In genomic region chr1:20511518-20512428, GRCh38 we compare ENCODE assay signal across 27 cellular contexts. TPM values are rescaled to one million over a fixed set of nuclear protein-coding genes. Genes with fewer than 3 reads are reported as not detected.
DNase-seq lines count a peak whose midpoint lies in the region; ATAC-seq, FAIRE-seq and TF ChIP-seq lines count a peak whose summit lies in the region.
"Had no signal": no experiment of that assay in that cellular context is flagged by ENCODE, and none has a peak within 500 bp of the region (broad histone marks: within the 10 kb centered on the region; RNA-seq: fewer than 3 reads in every experiment).

No MANE protein-coding gene starts in this region.

- H3K4me2 ChIP-seq in MM.1S (ENCODE audit: low read depth, low read length) (peak overlapping the region; percentile 6; the same call in 1 of the 2 replicates), GM12878 (ENCODE audit: control insufficient read depth, insufficient read depth) (no peak overlapping the region), neuronal stem cell (ENCODE audit: insufficient read depth, low read length, poor library complexity, severe bottlenecking) (no peak overlapping the region)

- H4K91ac ChIP-seq in neuronal stem cell (ENCODE audit: low read depth, low read length, poor library complexity): no peak overlapping the region

- no peak overlapping the region for H2BK5ac ChIP-seq in neuronal stem cell (ENCODE audit: low read length)

- in situ Hi-C loops in GM12878 (cut with MboI): no loop called here

- no peak overlapping the region for H2BK12ac ChIP-seq in neuronal stem cell (ENCODE audit: low read length)

- SMC1A ChIA-PET in GM12878 (lab: Charles Lee; ENCODE audit: uncharacterized antibody, unreplicated experiment): interaction anchor here (0.5 to 1.2 kb wide), 2 partner anchors 9 to 12 kb away, joined by 3 read pairs; no protein-coding TSS in a partner anchor

- peaks cover 10% of the 10 kb centered on the region for H3K4me1 ChIP-seq in MM.1S (ENCODE audit: low read length)
- H3K4me1 ChIP-seq in GM12878 (ENCODE audit: control insufficient read depth, insufficient read depth, low read length): no peaks in the 10 kb centered on the region
- peaks cover 0 to 3% of the 10 kb centered on the region in 2 donors for H3K4me1 ChIP-seq in neuronal stem cell (ENCODE audit: control insufficient read depth in 2 of 2, insufficient read depth in 1 of 2, low read depth in 1 of 2, low read length in 2 of 2)

- H3K9me3 Mint-ChIP-seq in stimulated activated memory B cell treated with anti-CD40 and anti-IgM and Interleukin-4, amounts not matched to agents 10 μg/mL and 1 μg/mL and 100 μg/mL, for 72 hours: no peaks in the 10 kb centered on the region
- H3K9me3 Mint-ChIP-seq: activated CD4-positive, alpha-beta T cell treated with anti-CD3 and anti-CD28 coated beads, Interleukin-2, amount 10 ng/mL, durations not matched to agents 7 days and 5 days; activated naive CD4-positive, alpha-beta T cell treated with anti-CD3 and anti-CD28 coated beads for 36 hours; CD8-positive, alpha-beta T cell; effector memory CD8-positive, alpha-beta T cell; T-helper 2 cell treated with Interferon-gamma antibody and Interleukin-4, amounts not matched to agents 5 μg/mL and 100 μg/mL, for 36 hours had no signal

- WGBS in GM12878 (ENCODE audit: insufficient coverage, insufficient replicate concordance, low lambda C conversion rate, missing lambda C conversion rate): 39% methylated on average over 6 of the region's 6 CpGs
- no CpG with 5 or more reads among the region's 6 CpGs for WGBS in neuronal stem cell (ENCODE audit: extremely low coverage in 2 of 2, insufficient read length in 2 of 2, insufficient replicate concordance in 1 of 2), 2 donors

- RAD21 ChIA-PET in GM12878 (lab: Charles Lee; ENCODE audit: unreplicated experiment): no interaction called here

- POLR2A ChIA-PET in GM12878 (lab: Charles Lee): no interaction called here

- CTCF ChIA-PET in GM12878 (lab: Yijun Ruan, JAX): interaction anchor here (0.7 to 1.5 kb wide), 2 partner anchors 122 to 127 kb away, joined by 3 read pairs; no protein-coding TSS in a partner anchor

- no peak overlapping the region for H4K8ac ChIP-seq in neuronal stem cell (ENCODE audit: low read depth, low read length)

- H3K27ac Mint-ChIP-seq in stimulated activated memory B cell treated with anti-CD40 and anti-IgM and Interleukin-4, amounts not matched to agents 10 μg/mL and 1 μg/mL and 100 μg/mL, for 72 hours: no peak overlapping the region
- H3K27ac Mint-ChIP-seq: activated CD4-positive, alpha-beta T cell treated with anti-CD3 and anti-CD28 coated beads, Interleukin-2, amount 10 ng/mL, durations not matched to agents 7 days and 5 days; activated CD8-positive, alpha-beta memory T cell treated with anti-CD3 and anti-CD28 coated beads, Interleukin-2, amount 10 ng/mL, durations not matched to agents 7 days and 5 days; activated naive CD4-positive, alpha-beta T cell treated with anti-CD3 and anti-CD28 coated beads for 36 hours; CD8-positive, alpha-beta T cell; effector memory CD8-positive, alpha-beta T cell; T-helper 2 cell treated with Interferon-gamma antibody and Interleukin-4, amounts not matched to agents 5 μg/mL and 100 μg/mL, for 36 hours had no signal

- H2BK120ac ChIP-seq in neuronal stem cell (ENCODE audit: low read depth, low read length): no peak overlapping the region

- peaks cover 28% of the 10 kb centered on the region for H3K27me3 Mint-ChIP-seq in stimulated activated memory B cell treated with anti-CD40 and anti-IgM and Interleukin-4, amounts not matched to agents 10 μg/mL and 1 μg/mL and 100 μg/mL, for 72 hours
- H3K27me3 Mint-ChIP-seq: activated CD4-positive, alpha-beta T cell treated with anti-CD3 and anti-CD28 coated beads, Interleukin-2, amount 10 ng/mL, durations not matched to agents 7 days and 5 days had no signal

- H4K20me1 ChIP-seq in MM.1S (ENCODE audit: insufficient read depth, low read length) (no peaks in the 10 kb centered on the region), GM12878 (ENCODE audit: control insufficient read depth, insufficient read depth) (no peaks in the 10 kb centered on the region)

- intact Hi-C loops in GM12878 (cut with micrococcal nuclease; ENCODE audit: unreplicated experiment): no loop called here

- H2AK5ac ChIP-seq in neuronal stem cell (ENCODE audit: low read depth, low read length): no peak overlapping the region

- H3K36me3 ChIP-seq in MM.1S (replicated peaks; ENCODE audit: insufficient read depth, low read length) (no peaks in the 10 kb centered on the region), GM12878 (ENCODE audit: control insufficient read depth in 2 of 2, insufficient read depth in 2 of 2, low read length in 1 of 2) (no peaks in the 10 kb centered on the region), neuronal stem cell (replicated peaks in 1 of 2; ENCODE audit: control insufficient read depth in 2 of 2, insufficient read depth in 2 of 2, low read length in 2 of 2) (no peaks in the 10 kb centered on the region)
- H3K36me3 ChIP-seq: brain microvascular endothelial cell, colonic mucosa, esophagus muscularis mucosa, lower lobe of right lung, prostate gland, upper lobe of left lung, WERI-Rb-1 had no signal

- no TSS peak for BruUV-seq in GM12878 (replicated peaks; lab: Mats Ljungman, UMichigan)

- no peak for FAIRE-seq in GM12878 (lab: Jason Lieb, UNC)
- FAIRE-seq: kidney had no signal

- H3K9me3 ChIP-seq in MM.1S (replicated peaks; ENCODE audit: insufficient read depth, low read length) (no peaks in the 10 kb centered on the region), GM12878 (replicated peaks; ENCODE audit: control insufficient read depth, insufficient read depth, low read length) (no peaks in the 10 kb centered on the region), neuronal stem cell (replicated peaks in 1 of 2; ENCODE audit: control insufficient read depth in 2 of 2, insufficient read depth in 1 of 2, low read depth in 1 of 2, low read length in 2 of 2) (no peaks in the 10 kb centered on the region)
- H3K9me3 ChIP-seq: colonic mucosa, esophagus muscularis mucosa, lower lobe of right lung, prostate gland, upper lobe of left lung had no signal

- H2AFZ ChIP-seq in MM.1S (ENCODE audit: low read length): peak overlapping the region; percentile 63
- H2AFZ ChIP-seq in GM12878 (ENCODE audit: control insufficient read depth, low read depth, low read length): no peak overlapping the region; the same call in 1 of the 2 replicates
- H2AFZ ChIP-seq in neuronal stem cell (ENCODE audit: low read length): peak overlapping the region; percentile 40

- H3K79me2 ChIP-seq in MM.1S (ENCODE audit: low read length): peaks cover 11% of the 10 kb centered on the region
- H3K79me2 ChIP-seq in GM12878 (ENCODE audit: control insufficient read depth, insufficient read depth, low read length): peaks cover 9% of the 10 kb centered on the region

- TF ChIP-seq POLR2A in GM12878 (IDR thresholded peaks at IDR 0.05; ENCODE audit: low read depth, low read length): no peak

- H3K27ac ChIP-seq in MM.1S (ENCODE audit: low read length) (peak overlapping the region; percentile 37; the same call in 1 of the 2 replicates), GM12878 (ENCODE audit: control insufficient read depth, insufficient read depth) (no peak overlapping the region), neuronal stem cell (replicated peaks; ENCODE audit: low read length) (no peak overlapping the region)
- H3K27ac ChIP-seq: 22Rv1, brain microvascular endothelial cell, colonic mucosa, esophagus muscularis mucosa, lower lobe of right lung, prostate gland, upper lobe of left lung, WERI-Rb-1 had no signal

- H3K23ac ChIP-seq in neuronal stem cell (ENCODE audit: low read depth, low read length, poor library complexity): no peak overlapping the region

- DNase-seq in DMS53 (lab: John Stamatoyannopoulos, UW): peak; percentile 48
- no peak for DNase-seq in DMS53 treated with DMSO at 0.1 percent for 48 hours (lab: John Stamatoyannopoulos, UW; ENCODE audit: unreplicated experiment)
- DNase-seq in MM.1S: peak; percentile 41
- no peak for DNase-seq in GM12878 (ENCODE audit: low read depth, low spot score)
- no peak for DNase-seq in neuronal stem cell (ENCODE audit: low spot score)
- DNase-seq: activated CD4-positive, alpha-beta T cell treated with anti-CD3 and anti-CD28 coated beads, Interleukin-2, amount 10 ng/mL, durations not matched to agents 7 days and 5 days; activated CD8-positive, alpha-beta memory T cell treated with anti-CD3 and anti-CD28 coated beads, Interleukin-2, amount 10 ng/mL, durations not matched to agents 7 days and 5 days; activated naive CD4-positive, alpha-beta T cell treated with anti-CD3 and anti-CD28 coated beads for 36 hours; brain microvascular endothelial cell; CD8-positive, alpha-beta T cell; colonic mucosa; effector memory CD8-positive, alpha-beta T cell; IMR-90; kidney; lower lobe of right lung; NCI-H1436; NCI-H69; stimulated activated CD8-positive, alpha-beta memory T cell treated with anti-CD3 and anti-CD28 coated beads, Interleukin-4, amount 100 ng/mL, for 48 hours; upper lobe of left lung; WERI-Rb-1 had no signal

- no peaks in the 10 kb centered on the region for H3K27me3 ChIP-seq in MM.1S (replicated peaks; ENCODE audit: insufficient read depth, low read length)
- H3K27me3 ChIP-seq in GM12878 (replicated peaks in 1 of 2; ENCODE audit: control insufficient read depth in 2 of 2, insufficient read depth in 2 of 2, low read length in 1 of 2): no peaks in the 10 kb centered on the region
- H3K27me3 ChIP-seq in neuronal stem cell (ENCODE audit: control insufficient read depth in 3 of 3, insufficient read depth in 3 of 3, low read depth in 1 of 3, low read length in 3 of 3): peaks cover 0 to 24% (median 10%) of the 10 kb centered on the region in 3 experiments
- H3K27me3 ChIP-seq: brain microvascular endothelial cell, colonic mucosa, upper lobe of left lung had no signal

- H3F3A ChIP-seq in MM.1S (ENCODE audit: insufficient read depth, low read length): no peaks in the 10 kb centered on the region

- H2BK15ac ChIP-seq in neuronal stem cell (ENCODE audit: low read length): no peak overlapping the region

- H3K9ac ChIP-seq in MM.1S (ENCODE audit: low read length) (no peak overlapping the region), GM12878 (ENCODE audit: control insufficient read depth, insufficient read depth, low read length) (no peak overlapping the region), neuronal stem cell (ENCODE audit: low read depth, low read length, poor library complexity) (no peak overlapping the region)

- no peaks in the 10 kb centered on the region for H3K9me2 ChIP-seq in MM.1S (replicated peaks; ENCODE audit: insufficient read depth, low read length)

- no peak overlapping the region for H3K4me3 ChIP-seq in MM.1S (ENCODE audit: low read length)
- no peak overlapping the region for H3K4me3 ChIP-seq in GM12878
- H3K4me3 ChIP-seq in neuronal stem cell (ENCODE audit: low read length in 2 of 2): no peak overlapping the region
- H3K4me3 ChIP-seq: colonic mucosa, esophagus muscularis mucosa, lower lobe of right lung, prostate gland, upper lobe of left lung had no signal

- no peak for TF ChIP-seq EP300 in GM12878 (IDR thresholded peaks at IDR 0.05; ENCODE audit: borderline replicate concordance in 1 of 2, control insufficient read depth in 1 of 2, low read depth in 2 of 2, low read length in 2 of 2)

- no peaks in the 10 kb centered on the region for H3K36me3 Mint-ChIP-seq in stimulated activated memory B cell treated with anti-CD40 and anti-IgM and Interleukin-4, amounts not matched to agents 10 μg/mL and 1 μg/mL and 100 μg/mL, for 72 hours
- H3K36me3 Mint-ChIP-seq: activated CD8-positive, alpha-beta memory T cell treated with anti-CD3 and anti-CD28 coated beads, Interleukin-2, amount 10 ng/mL, durations not matched to agents 7 days and 5 days had no signal

- H3K14ac ChIP-seq in neuronal stem cell (ENCODE audit: low read length): no peak overlapping the region

- H3K18ac ChIP-seq in neuronal stem cell (ENCODE audit: low read length): no peak overlapping the region

- no peak for ATAC-seq in GM12878
- no peak for ATAC-seq in stimulated activated memory B cell treated with anti-CD40 and anti-IgM and Interleukin-4, amounts not matched to agents 10 μg/mL and 1 μg/mL and 100 μg/mL, for 72 hours
- ATAC-seq in GM18858 (IDR thresholded peaks at IDR 0.05; ENCODE audit: unreplicated experiment): no peak
- no peak for ATAC-seq in GM18502 (IDR thresholded peaks at IDR 0.05; ENCODE audit: poor library complexity, unreplicated experiment)
- ATAC-seq: activated CD8-positive, alpha-beta memory T cell treated with anti-CD3 and anti-CD28 coated beads, Interleukin-2, amount 10 ng/mL, durations not matched to agents 7 days and 5 days; CD8-positive, alpha-beta T cell; effector memory CD8-positive, alpha-beta T cell; lower lobe of right lung had no signal

- peaks cover 16% of the 10 kb centered on the region for H3K4me1 Mint-ChIP-seq in stimulated activated memory B cell treated with anti-CD40 and anti-IgM and Interleukin-4, amounts not matched to agents 10 μg/mL and 1 μg/mL and 100 μg/mL, for 72 hours

- TF ChIP-seq CTCF in MM.1S (IDR thresholded peaks at IDR 0.05; ENCODE audit: low read length): no peak
- TF ChIP-seq CTCF in GM12878 (IDR thresholded peaks at IDR 0.05 in 2 of 3, conservative IDR thresholded peaks at IDR 0.05 in 1 of 3; ENCODE audit: control insufficient read depth in 2 of 3, extremely low read depth in 1 of 3, insufficient read depth in 1 of 3, low read depth in 3 of 3, low read length in 3 of 3): no peak

- no peak for TF ChIP-seq RAD21 in GM12878 (IDR thresholded peaks at IDR 0.05; ENCODE audit: insufficient read depth, low read depth, low read length)

- peaks cover 4% of the 10 kb centered on the region for H3K79me1 ChIP-seq in neuronal stem cell (ENCODE audit: low read depth, low read length)

- H3K4ac ChIP-seq in neuronal stem cell (ENCODE audit: low read length): no peak overlapping the region

- no peak overlapping the region for H3K4me3 Mint-ChIP-seq in stimulated activated memory B cell treated with anti-CD40 and anti-IgM and Interleukin-4, amounts not matched to agents 10 μg/mL and 1 μg/mL and 100 μg/mL, for 72 hours
- H3K4me3 Mint-ChIP-seq: activated CD4-positive, alpha-beta T cell treated with anti-CD3 and anti-CD28 coated beads, Interleukin-2, amount 10 ng/mL, durations not matched to agents 7 days and 5 days; activated CD8-positive, alpha-beta memory T cell treated with anti-CD3 and anti-CD28 coated beads, Interleukin-2, amount 10 ng/mL, durations not matched to agents 7 days and 5 days; activated naive CD4-positive, alpha-beta T cell treated with anti-CD3 and anti-CD28 coated beads for 36 hours; CD8-positive, alpha-beta T cell; effector memory CD8-positive, alpha-beta T cell; T-helper 2 cell treated with Interferon-gamma antibody and Interleukin-4, amounts not matched to agents 5 μg/mL and 100 μg/mL, for 36 hours had no signal

RNA-seq across cellular contexts. Expression of gene MUL1, which starts 3.8 kb away (rescaled TPM):
- 14.2 and 18.1 TPM in 2 replicates for total RNA-seq in GM12878 (2013; cell fraction: nucleolus; rRNA removed)
- total RNA-seq in GM12878 (2014; rRNA removed): 14.7 and 15.6 TPM in 2 replicates
- total RNA-seq in GM12878 (2014; rRNA removed; fragmentation: Illumina TruSeq; extraction: Trizol): 7.6 and 9.1 TPM in 2 replicates
- total RNA-seq in GM12878 (2021): 19.6 and 21.0 TPM in 2 replicates
- 8.6 TPM for polyA plus RNA-seq in GM12878 (2011; ENCODE audit: low read depth)
- polyA plus RNA-seq in GM12878 (2011; rRNA removed): 7.7 and 15.3 TPM in 2 replicates
- 20.4 TPM in 2 replicates for polyA plus RNA-seq in GM12878 (2011; cell fraction: cytosol; rRNA removed)
- polyA plus RNA-seq in GM12878 (2011; cell fraction: nucleus; rRNA removed): 10.5 and 11.2 TPM in 2 replicates
- polyA plus RNA-seq in GM12878 (2012): 12.7 and 14.5 TPM in 2 replicates
- 6.9 and 12.2 TPM in 2 replicates for polyA plus RNA-seq in GM12878 (2014; fragmentation: Illumina TruSeq; extraction: Trizol)
- 1 to 10 TPM; 4.9 to 8.1 TPM for polyA plus RNA-seq in GM12878 (2014; fragmentation: Nextera tagmentation; extraction: Ambion mirVana)
- 16.3 and 19.1 TPM in 2 replicates for polyA plus RNA-seq in GM12878 (2014; rRNA removed)
- 10 to 100 TPM; 25.9 to 27.0 TPM for polyA plus RNA-seq in GM12878 (2016; fragmentation: Nextera tagmentation; extraction: Ambion mirVana)
- 11.8 and 19.4 TPM in 2 replicates for polyA minus RNA-seq in GM12878 (2011; rRNA and poly(A)+ RNA removed)
- 5.2 and 6.3 TPM in 2 replicates for polyA minus RNA-seq in GM12878 (2011; cell fraction: cytosol; rRNA and poly(A)+ RNA removed)
- 6.8 and 12.2 TPM in 2 replicates for polyA minus RNA-seq in GM12878 (2011; cell fraction: nucleus; rRNA and poly(A)+ RNA removed)
- polyA plus RNA-seq in neuronal stem cell (2013, experiment 1 of 2): 10.7 TPM
- polyA plus RNA-seq in neuronal stem cell (2013, experiment 2 of 2): 10.3 TPM

RNA-seq across cellular contexts. Expression of gene CAMK2N1, which starts 25.8 kb away (rescaled TPM):
- not detected in 2 replicates for total RNA-seq in GM12878 (2013; cell fraction: nucleolus; rRNA removed)
- total RNA-seq in GM12878 (2014; rRNA removed): not detected in 2 replicates
- not detected in 2 replicates for total RNA-seq in GM12878 (2014; rRNA removed; fragmentation: Illumina TruSeq; extraction: Trizol)
- 0.08 and 0.23 TPM in 2 replicates for total RNA-seq in GM12878 (2021)
- not detected for polyA plus RNA-seq in GM12878 (2011; ENCODE audit: low read depth)
- polyA plus RNA-seq in GM12878 (2011; rRNA removed): not detected in 2 replicates
- not detected in 2 replicates for polyA plus RNA-seq in GM12878 (2011; cell fraction: cytosol; rRNA removed)
- polyA plus RNA-seq in GM12878 (2011; cell fraction: nucleus; rRNA removed): not detected in 2 replicates
- polyA plus RNA-seq in GM12878 (2012): not detected in 2 replicates
- not detected in 2 replicates for polyA plus RNA-seq in GM12878 (2014; fragmentation: Illumina TruSeq; extraction: Trizol)
- polyA plus RNA-seq in GM12878 (2014; fragmentation: Nextera tagmentation; extraction: Ambion mirVana): not detected
- not detected in 2 replicates for polyA plus RNA-seq in GM12878 (2014; rRNA removed)
- polyA plus RNA-seq in GM12878 (2016; fragmentation: Nextera tagmentation; extraction: Ambion mirVana): not detected
- not detected in 2 replicates for polyA minus RNA-seq in GM12878 (2011; rRNA and poly(A)+ RNA removed)
- polyA minus RNA-seq in GM12878 (2011; cell fraction: cytosol; rRNA and poly(A)+ RNA removed): not detected in 2 replicates
- not detected in 2 replicates for polyA minus RNA-seq in GM12878 (2011; cell fraction: nucleus; rRNA and poly(A)+ RNA removed)
- 61.9 TPM for polyA plus RNA-seq in neuronal stem cell (2013, experiment 1 of 2)
- 63.1 TPM for polyA plus RNA-seq in neuronal stem cell (2013, experiment 2 of 2)

RNA-seq across cellular contexts. Expression of gene FAM43B, which starts 40.6 kb away (rescaled TPM):
- not detected in 2 replicates for total RNA-seq in GM12878 (2013; cell fraction: nucleolus; rRNA removed)
- not detected in 2 replicates for total RNA-seq in GM12878 (2014; rRNA removed)
- not detected in 2 replicates for total RNA-seq in GM12878 (2014; rRNA removed; fragmentation: Illumina TruSeq; extraction: Trizol)
- not detected in 2 replicates for total RNA-seq in GM12878 (2021)
- polyA plus RNA-seq in GM12878 (2011; ENCODE audit: low read depth): not detected
- polyA plus RNA-seq in GM12878 (2011; rRNA removed): not detected in 2 replicates
- polyA plus RNA-seq in GM12878 (2011; cell fraction: cytosol; rRNA removed): not detected in 2 replicates
- polyA plus RNA-seq in GM12878 (2011; cell fraction: nucleus; rRNA removed): not detected in 2 replicates
- not detected in 2 replicates for polyA plus RNA-seq in GM12878 (2012)
- polyA plus RNA-seq in GM12878 (2014; fragmentation: Illumina TruSeq; extraction: Trizol): not detected in 2 replicates
- polyA plus RNA-seq in GM12878 (2014; fragmentation: Nextera tagmentation; extraction: Ambion mirVana): not detected
- polyA plus RNA-seq in GM12878 (2014; rRNA removed): not detected in 2 replicates
- not detected for polyA plus RNA-seq in GM12878 (2016; fragmentation: Nextera tagmentation; extraction: Ambion mirVana)
- polyA minus RNA-seq in GM12878 (2011; rRNA and poly(A)+ RNA removed): not detected in 2 replicates
- not detected in 2 replicates for polyA minus RNA-seq in GM12878 (2011; cell fraction: cytosol; rRNA and poly(A)+ RNA removed)
- polyA minus RNA-seq in GM12878 (2011; cell fraction: nucleus; rRNA and poly(A)+ RNA removed): not detected in 2 replicates
- polyA plus RNA-seq in neuronal stem cell (2013, experiment 1 of 2): 1.6 TPM
- polyA plus RNA-seq in neuronal stem cell (2013, experiment 2 of 2): 1.5 TPM
- total RNA-seq: activated CD4-positive, alpha-beta T cell treated with anti-CD3 and anti-CD28 coated beads, Interleukin-2, amount 10 ng/mL, durations not matched to agents 7 days and 5 days; activated CD8-positive, alpha-beta memory T cell treated with anti-CD3 and anti-CD28 coated beads, Interleukin-2, amount 10 ng/mL, durations not matched to agents 7 days and 5 days; activated naive CD4-positive, alpha-beta T cell treated with anti-CD3 and anti-CD28 coated beads for 36 hours; CD8-positive, alpha-beta T cell; IMR-90 had no signal

Comparison
In these comparisons a context has a peak if more than half of its experiments do, and no peak if none do; other contexts are left out.
1. DNase-seq: peak in DMS53 (single experiment) and MM.1S (single experiment); none in DMS53 treated with DMSO at 0.1 percent for 48 hours (single experiment), GM12878 (single experiment) and neuronal stem cell (single experiment).